In the genomic region with DNA sequence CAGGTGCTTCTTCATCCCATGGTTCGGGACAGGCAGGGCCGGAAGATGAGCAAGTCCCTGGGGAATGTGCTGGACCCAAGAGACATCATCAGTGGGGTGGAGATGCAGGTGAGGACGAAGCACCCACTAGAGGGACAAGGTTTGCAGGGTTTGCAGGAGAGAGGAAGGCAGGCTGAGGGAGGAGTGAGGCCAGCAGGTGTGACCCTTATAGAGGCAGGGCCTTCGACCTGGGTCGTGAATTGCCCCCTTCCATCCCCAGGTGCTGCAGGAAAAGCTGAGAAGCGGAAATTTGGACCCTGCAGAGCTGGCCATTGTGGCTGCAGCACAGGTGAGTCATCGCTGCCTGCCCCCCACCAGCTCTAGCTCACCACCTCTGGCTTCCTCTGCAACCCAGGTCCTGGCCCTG, we compare ENCODE assay signal across 1 cellular context.
TF ChIP-seq lines count a peak whose summit lies in the region.

No MANE protein-coding gene starts in this region.

TF ChIP-seq in HCT116, 20 proteins besides CTCF, POLR2A, EP300 and RAD21 (continued from another document):
- TF ChIP-seq, protein P1, sequence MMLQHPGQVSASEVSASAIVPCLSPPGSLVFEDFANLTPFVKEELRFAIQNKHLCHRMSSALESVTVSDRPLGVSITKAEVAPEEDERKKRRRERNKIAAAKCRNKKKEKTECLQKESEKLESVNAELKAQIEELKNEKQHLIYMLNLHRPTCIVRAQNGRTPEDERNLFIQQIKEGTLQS (IDR thresholded peaks at IDR 0.05) = no peak
- TF ChIP-seq TCF7L2 (IDR thresholded peaks at IDR 0.05; ENCODE audit: borderline replicate concordance, extremely low read depth, insufficient read depth, insufficient read length) (no peak), EZH2 (IDR thresholded peaks at IDR 0.05) (no peak), ZNF274 (IDR thresholded peaks at IDR 0.05; ENCODE audit: low read depth, low read length) (no peak), CBX3 (IDR thresholded peaks at IDR 0.05; ENCODE audit: low read depth) (no peak), POLR2AphosphoS5 (IDR thresholded peaks at IDR 0.05; ENCODE audit: low read depth, low read length) (no peak), EZH2phosphoT487 (IDR thresholded peaks at IDR 0.05; ENCODE audit: borderline replicate concordance) (no peak), ZFX (IDR thresholded peaks at IDR 0.05) (no peak), FOSL1 (IDR thresholded peaks at IDR 0.05; ENCODE audit: low read depth) (no peak), YY1 (IDR thresholded peaks at IDR 0.05; ENCODE audit: extremely low read depth, insufficient replicate concordance, low read depth, low read length) (no peak), JUND (IDR thresholded peaks at IDR 0.05) (no peak), CEBPB (IDR thresholded peaks at IDR 0.05; ENCODE audit: low read depth) (no peak)
- TF ChIP-seq, protein P2, sequence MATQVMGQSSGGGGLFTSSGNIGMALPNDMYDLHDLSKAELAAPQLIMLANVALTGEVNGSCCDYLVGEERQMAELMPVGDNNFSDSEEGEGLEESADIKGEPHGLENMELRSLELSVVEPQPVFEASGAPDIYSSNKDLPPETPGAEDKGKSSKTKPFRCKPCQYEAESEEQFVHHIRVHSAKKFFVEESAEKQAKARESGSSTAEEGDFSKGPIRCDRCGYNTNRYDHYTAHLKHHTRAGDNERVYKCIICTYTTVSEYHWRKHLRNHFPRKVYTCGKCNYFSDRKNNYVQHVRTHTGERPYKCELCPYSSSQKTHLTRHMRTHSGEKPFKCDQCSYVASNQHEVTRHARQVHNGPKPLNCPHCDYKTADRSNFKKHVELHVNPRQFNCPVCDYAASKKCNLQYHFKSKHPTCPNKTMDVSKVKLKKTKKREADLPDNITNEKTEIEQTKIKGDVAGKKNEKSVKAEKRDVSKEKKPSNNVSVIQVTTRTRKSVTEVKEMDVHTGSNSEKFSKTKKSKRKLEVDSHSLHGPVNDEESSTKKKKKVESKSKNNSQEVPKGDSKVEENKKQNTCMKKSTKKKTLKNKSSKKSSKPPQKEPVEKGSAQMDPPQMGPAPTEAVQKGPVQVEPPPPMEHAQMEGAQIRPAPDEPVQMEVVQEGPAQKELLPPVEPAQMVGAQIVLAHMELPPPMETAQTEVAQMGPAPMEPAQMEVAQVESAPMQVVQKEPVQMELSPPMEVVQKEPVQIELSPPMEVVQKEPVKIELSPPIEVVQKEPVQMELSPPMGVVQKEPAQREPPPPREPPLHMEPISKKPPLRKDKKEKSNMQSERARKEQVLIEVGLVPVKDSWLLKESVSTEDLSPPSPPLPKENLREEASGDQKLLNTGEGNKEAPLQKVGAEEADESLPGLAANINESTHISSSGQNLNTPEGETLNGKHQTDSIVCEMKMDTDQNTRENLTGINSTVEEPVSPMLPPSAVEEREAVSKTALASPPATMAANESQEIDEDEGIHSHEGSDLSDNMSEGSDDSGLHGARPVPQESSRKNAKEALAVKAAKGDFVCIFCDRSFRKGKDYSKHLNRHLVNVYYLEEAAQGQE (IDR thresholded peaks at IDR 0.05; ENCODE audit: low read depth) = no peak
- TF ChIP-seq, protein P3, sequence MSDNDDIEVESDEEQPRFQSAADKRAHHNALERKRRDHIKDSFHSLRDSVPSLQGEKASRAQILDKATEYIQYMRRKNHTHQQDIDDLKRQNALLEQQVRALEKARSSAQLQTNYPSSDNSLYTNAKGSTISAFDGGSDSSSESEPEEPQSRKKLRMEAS (IDR thresholded peaks at IDR 0.05) = no peak
- TF ChIP-seq, protein P4, sequence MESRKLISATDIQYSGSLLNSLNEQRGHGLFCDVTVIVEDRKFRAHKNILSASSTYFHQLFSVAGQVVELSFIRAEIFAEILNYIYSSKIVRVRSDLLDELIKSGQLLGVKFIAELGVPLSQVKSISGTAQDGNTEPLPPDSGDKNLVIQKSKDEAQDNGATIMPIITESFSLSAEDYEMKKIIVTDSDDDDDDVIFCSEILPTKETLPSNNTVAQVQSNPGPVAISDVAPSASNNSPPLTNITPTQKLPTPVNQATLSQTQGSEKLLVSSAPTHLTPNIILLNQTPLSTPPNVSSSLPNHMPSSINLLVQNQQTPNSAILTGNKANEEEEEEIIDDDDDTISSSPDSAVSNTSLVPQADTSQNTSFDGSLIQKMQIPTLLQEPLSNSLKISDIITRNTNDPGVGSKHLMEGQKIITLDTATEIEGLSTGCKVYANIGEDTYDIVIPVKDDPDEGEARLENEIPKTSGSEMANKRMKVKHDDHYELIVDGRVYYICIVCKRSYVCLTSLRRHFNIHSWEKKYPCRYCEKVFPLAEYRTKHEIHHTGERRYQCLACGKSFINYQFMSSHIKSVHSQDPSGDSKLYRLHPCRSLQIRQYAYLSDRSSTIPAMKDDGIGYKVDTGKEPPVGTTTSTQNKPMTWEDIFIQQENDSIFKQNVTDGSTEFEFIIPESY (IDR thresholded peaks at IDR 0.05; ENCODE audit: extremely low read depth, insufficient replicate concordance, low read length) = no peak
